Comparison of ENCODE assay signal across 13 cellular contexts in genomic region chr5:135055385-135055784, GRCh38. TPM values are rescaled to one million over a fixed set of nuclear protein-coding genes. Genes with fewer than 3 reads are reported as not detected.
DNase-seq lines count a peak whose midpoint lies in the region; ATAC-seq lines count a peak whose summit lies in the region.
"Had no signal": no experiment of that assay in that cellular context is flagged by ENCODE, and none has a peak within 500 bp of the region (broad histone marks: within the 10 kb centered on the region; RNA-seq: fewer than 3 reads in every experiment).

No MANE protein-coding gene starts in this region.

- H3K4me2 ChIP-seq in Karpas-422 (ENCODE audit: low read depth, low read length, poor library complexity, severe bottlenecking): peak overlapping the region; percentile 86

- H3K36me3 ChIP-seq in Karpas-422 (ENCODE audit: insufficient read depth, low read length) (no peaks in the 10 kb centered on the region), skeletal muscle tissue (ENCODE audit: control insufficient read depth in 3 of 3, insufficient read depth in 3 of 3, low read length in 3 of 3) (no peaks in the 10 kb centered on the region)

- H3K27ac ChIP-seq in Karpas-422 (ENCODE audit: low read length) (peak overlapping the region; percentile 99), skeletal muscle tissue (ENCODE audit: low read depth, low read length) (peak overlapping the region; percentile 85)

- no peak for DNase-seq in Karpas-422
- peak; percentile 83 for DNase-seq in cardiac septum (ENCODE audit: low spot score)
- DNase-seq in medulla oblongata (ENCODE audit: extremely low spot score): peak; percentile 9
- DNase-seq in NAMALWA (ENCODE audit: low spot score): no peak
- DNase-seq: NCI-H1048, NCI-H2107, NCI-H226, NCI-H524 treated with DMSO at 0.1 percent for 48 hours, PC-3 had no signal

- H3K4me1 ChIP-seq in Karpas-422 (ENCODE audit: low read length): peaks cover 95% of the 10 kb centered on the region
- peaks cover 21 to 41% (median 23%) of the 10 kb centered on the region in 3 donors for H3K4me1 ChIP-seq in skeletal muscle tissue (ENCODE audit: control insufficient read depth in 3 of 3, insufficient read depth in 3 of 3, low read length in 3 of 3)

- H3K9me3 ChIP-seq in Karpas-422 (ENCODE audit: low read length) (no peaks in the 10 kb centered on the region), skeletal muscle tissue (ENCODE audit: control insufficient read depth in 3 of 3, low read length in 3 of 3) (no peaks in the 10 kb centered on the region)

- ATAC-seq in HG02588 (IDR thresholded peaks at IDR 0.05; ENCODE audit: unreplicated experiment) (no peak), GM21381 (IDR thresholded peaks at IDR 0.05; ENCODE audit: unreplicated experiment) (no peak)
- ATAC-seq: K562, PC-3 had no signal

- intact Hi-C loops in cardiac septum (cut with DNase I): loop anchor here (10.0 kb wide), 1 partner anchor 139 kb away; no protein-coding TSS in a partner anchor

- H3K4me3 ChIP-seq in Karpas-422 (ENCODE audit: low read length) (peak overlapping the region; percentile 59; the same call in 1 of the 2 replicates), skeletal muscle tissue (ENCODE audit: low read length in 3 of 3) (no peak overlapping the region)
- H3K4me3 ChIP-seq: K562 had no signal

- no peaks in the 10 kb centered on the region for H3K79me2 ChIP-seq in Karpas-422 (ENCODE audit: low read length)

- no peak overlapping the region for H2AFZ ChIP-seq in Karpas-422 (ENCODE audit: low read length)

- H3K9ac ChIP-seq in Karpas-422 (ENCODE audit: low read length) (peak overlapping the region; percentile 83), skeletal muscle tissue (ENCODE audit: low read depth in 1 of 3, low read length in 3 of 3) (peak overlapping the region in 1 of 3 donors; percentile 32)

- no peaks in the 10 kb centered on the region for H3K27me3 ChIP-seq in Karpas-422 (ENCODE audit: low read length)
- H3K27me3 ChIP-seq in skeletal muscle tissue (ENCODE audit: control insufficient read depth in 3 of 3, insufficient read depth in 3 of 3, low read length in 3 of 3): peaks cover 6 to 12% (median 12%) of the 10 kb centered on the region in 3 donors

- H3K9me2 ChIP-seq in Karpas-422 (replicated peaks; ENCODE audit: insufficient read depth, low read length): no peaks in the 10 kb centered on the region

- H4K20me1 ChIP-seq in Karpas-422 (ENCODE audit: insufficient read depth, low read depth, low read length): no peaks in the 10 kb centered on the region

RNA-seq across cellular contexts. Expression of gene PITX1, which starts 21.4 kb away (rescaled TPM):
- total RNA-seq in Karpas-422 (2014; rRNA removed; shearing (Covaris generic); ENCODE audit: low replicate concordance): 173 and 469 TPM in 2 replicates
- total RNA-seq in cardiac septum (0.83 TPM), skeletal muscle tissue (2.6 TPM)

Comparison
In these comparisons a context has a peak if more than half of its experiments do, and no peak if none do; other contexts are left out.
1. DNase-seq: peak in cardiac septum (single experiment) and medulla oblongata (single experiment); none in Karpas-422 (single experiment) and NAMALWA (single experiment).
2. RNA of gene PITX1, which starts 21.4 kb away (total RNA-seq): 173 to 469 TPM in Karpas-422; 2.6 TPM in skeletal muscle tissue (single experiment) and 0.83 TPM in cardiac septum (single experiment); every median in the first group is over 10 times any median in the second.